Comparison of ENCODE assay signal across 25 cellular contexts in the genomic region with DNA sequence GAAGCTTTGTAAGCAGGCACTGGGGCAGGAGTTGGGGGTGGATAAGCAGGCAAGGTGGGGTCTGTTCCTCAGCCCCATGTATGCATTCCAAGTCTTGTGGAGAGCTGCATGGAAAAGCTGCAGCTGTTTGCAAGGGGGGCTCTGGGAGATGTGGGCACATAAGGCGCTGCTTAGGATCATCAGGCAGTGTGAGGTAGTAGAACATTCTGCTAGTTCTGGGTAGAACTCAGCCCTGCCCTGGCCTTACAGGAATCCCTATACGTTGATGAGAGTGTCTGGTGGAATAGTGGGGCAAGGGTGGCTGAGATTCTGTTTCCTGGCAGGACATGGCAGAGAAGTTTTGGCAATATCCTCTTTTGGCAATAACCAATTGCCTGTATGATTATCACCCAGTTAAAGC.
A peak's percentile ranks its signal among the peaks of the same experiment; 100 is the strongest.
DNase-seq lines count a peak whose midpoint lies in the region; ATAC-seq, FAIRE-seq and TF ChIP-seq lines count a peak whose summit lies in the region.
"Had no signal": no experiment of that assay in that cellular context is flagged by ENCODE, and none has a peak within 500 bp of the region (broad histone marks: within the 10 kb centered on the region; RNA-seq: fewer than 3 reads in every experiment).

No MANE protein-coding gene starts in this region.

- peaks cover 2% of the 10 kb centered on the region for H3K36me3 Mint-ChIP-seq in neural progenitor cell

- H3K4me3 Mint-ChIP-seq in neural progenitor cell: no peak overlapping the region
- H3K4me3 Mint-ChIP-seq: B cell had no signal

- TF ChIP-seq EP300 in HepG2 (IDR thresholded peaks at IDR 0.05; ENCODE audit: low read depth in 2 of 2, low read length in 2 of 2) (no peak), HepG2 (CRISPR knock-in tag; IDR thresholded peaks at IDR 0.05; ENCODE audit: borderline replicate concordance) (no peak)

- H3K4me1 ChIP-seq in adipocyte (ENCODE audit: control insufficient read depth, insufficient read depth, low read length) (peaks cover 23% of the 10 kb centered on the region), HepG2 (ENCODE audit: insufficient read depth, low read length) (peaks cover 30% of the 10 kb centered on the region), neural progenitor cell (peaks cover 20% of the 10 kb centered on the region), subcutaneous abdominal adipose tissue (ENCODE audit: control insufficient read depth in 5 of 5, insufficient read depth in 5 of 5, low read length in 5 of 5) (peaks cover 4 to 19% (median 12%) of the 10 kb centered on the region in 5 donors), thyroid gland (no peaks in the 10 kb centered on the region)
- H3K4me1 ChIP-seq: HAP-1 had no signal

- CTCF ChIA-PET in HepG2 (lab: Yijun Ruan, JAX; ENCODE audit: low intra/inter-chr PET ratio, low total read pairs): no interaction called here

- H3K36me3 ChIP-seq in adipocyte (ENCODE audit: control insufficient read depth, insufficient read depth, low read length, severe bottlenecking): no peaks in the 10 kb centered on the region
- no peaks in the 10 kb centered on the region for H3K36me3 ChIP-seq in HepG2 (replicated peaks in 1 of 2; ENCODE audit: control insufficient read depth in 1 of 2, insufficient read depth in 2 of 2, low read length in 2 of 2)
- H3K36me3 ChIP-seq in neural progenitor cell: no peaks in the 10 kb centered on the region
- no peaks in the 10 kb centered on the region for H3K36me3 ChIP-seq in subcutaneous abdominal adipose tissue (ENCODE audit: control insufficient read depth in 5 of 5, insufficient read depth in 5 of 5, low read length in 5 of 5)
- no peaks in the 10 kb centered on the region for H3K36me3 ChIP-seq in thyroid gland
- H3K36me3 ChIP-seq: HAP-1 had no signal

- TF ChIP-seq CTCF in HepG2 (CRISPR knock-in tag; IDR thresholded peaks at IDR 0.05) (no peak), neural progenitor cell (IDR thresholded peaks at IDR 0.05) (no peak), thyroid gland (IDR thresholded peaks at IDR 0.05) (no peak)

- TF ChIP-seq POLR2A in HepG2 (IDR thresholded peaks at IDR 0.05; ENCODE audit: insufficient read depth in 1 of 2, low read depth in 2 of 2, low read length in 2 of 2) (no peak), thyroid gland (IDR thresholded peaks at IDR 0.05) (no peak)

- H3K9ac ChIP-seq in adipocyte (ENCODE audit: low read length): peak overlapping the region; percentile 51
- no peak overlapping the region for H3K9ac ChIP-seq in HepG2 (ENCODE audit: insufficient read depth, low read depth, low read length)
- no peak overlapping the region for H3K9ac ChIP-seq in neural progenitor cell
- no peak overlapping the region for H3K9ac ChIP-seq in subcutaneous abdominal adipose tissue (ENCODE audit: low read length in 5 of 5)
- H3K9ac ChIP-seq: KMS-11 had no signal

- peaks cover 3% of the 10 kb centered on the region for H3K9me3 Mint-ChIP-seq in neural progenitor cell

- H3K79me2 ChIP-seq in HepG2 (ENCODE audit: insufficient read depth, low read length) (no peaks in the 10 kb centered on the region), neural progenitor cell (ENCODE audit: low read depth) (no peaks in the 10 kb centered on the region)

- no peak for TF ChIP-seq RAD21 in HepG2 (CRISPR knock-in tag; IDR thresholded peaks at IDR 0.05)

- H3K9me3 ChIP-seq in adipocyte (ENCODE audit: control insufficient read depth, low read length): no peaks in the 10 kb centered on the region
- no peaks in the 10 kb centered on the region for H3K9me3 ChIP-seq in HepG2 (ENCODE audit: low read length)
- H3K9me3 ChIP-seq in neural progenitor cell (ENCODE audit: low read depth): no peaks in the 10 kb centered on the region
- H3K9me3 ChIP-seq in subcutaneous abdominal adipose tissue (ENCODE audit: control insufficient read depth in 5 of 5, low read length in 5 of 5): no peaks in the 10 kb centered on the region
- H3K9me3 ChIP-seq in thyroid gland: no peaks in the 10 kb centered on the region
- H3K9me3 ChIP-seq: HAP-1 had no signal

- H3K27me3 Mint-ChIP-seq in neural progenitor cell (ENCODE audit: insufficient read depth, low read depth): peaks cover 2% of the 10 kb centered on the region

- in situ Hi-C loops in HepG2 (cut with HindIII; ENCODE audit: extremely low pct_ligation_motif_present, low pct_unique_long_range_greater_than_20kb): no loop called here

- H3K27me3 ChIP-seq in adipocyte (replicated peaks; ENCODE audit: control insufficient read depth, insufficient read depth, low read length): no peaks in the 10 kb centered on the region
- H3K27me3 ChIP-seq in HepG2 (ENCODE audit: control insufficient read depth in 1 of 2, insufficient read depth in 2 of 2, low read length in 2 of 2): no peaks in the 10 kb centered on the region; a peak in 1 of 5 replicates
- no peaks in the 10 kb centered on the region for H3K27me3 ChIP-seq in neural progenitor cell
- H3K27me3 ChIP-seq in subcutaneous abdominal adipose tissue (ENCODE audit: control insufficient read depth in 5 of 5, insufficient read depth in 4 of 5, low read length in 5 of 5): no peaks in the 10 kb centered on the region
- H3K27me3 ChIP-seq in thyroid gland: no peaks in the 10 kb centered on the region

- intact Hi-C loops in HepG2 (cut with micrococcal nuclease; ENCODE audit: unreplicated experiment): no loop called here
- intact Hi-C loops in thyroid gland (cut with DNase I): no loop called here

- WGBS in HepG2 (ENCODE audit: low lambda C conversion rate): 100% methylated on average over 1 of the region's 2 CpGs
- 78 to 84% methylated on average over 2 of the region's 2 CpGs for WGBS in thyroid gland, 2 donors

- H3K27ac ChIP-seq in HepG2 (ENCODE audit: extremely low read length, insufficient read depth, low read length) (peak overlapping the region; percentile 15), neural progenitor cell (no peak overlapping the region), subcutaneous abdominal adipose tissue (ENCODE audit: low read depth, low read length) (peak overlapping the region; percentile 71), thyroid gland (no peak overlapping the region)
- H3K27ac ChIP-seq: HL-60, KMS-11, RWPE1, SK-N-MC had no signal

- no peak overlapping the region for H2AFZ ChIP-seq in HepG2 (ENCODE audit: low read length)
- H2AFZ ChIP-seq in neural progenitor cell (replicated peaks): peak overlapping the region; percentile 97

- FAIRE-seq in HepG2 (lab: Jason Lieb, UNC): no peak
- FAIRE-seq: A204.1, D721Med had no signal

- H3K4me3 ChIP-seq in adipocyte (ENCODE audit: low read length) (no peak overlapping the region), HepG2 (replicated peaks in 1 of 3; ENCODE audit: insufficient read depth in 1 of 3, low read depth in 2 of 3, low read length in 3 of 3) (no peak overlapping the region), neural progenitor cell (no peak overlapping the region), subcutaneous abdominal adipose tissue (ENCODE audit: low read depth in 1 of 5, low read length in 5 of 5) (no peak overlapping the region), thyroid gland (replicated peaks in 1 of 3) (no peak overlapping the region)
- H3K4me3 ChIP-seq: HAP-1 had no signal

- DNase-seq in adipocyte (ENCODE audit: low read depth) (no peak), HepG2 (ENCODE audit: low spot score) (no peak), neural progenitor cell (ENCODE audit: low spot score) (no peak), thyroid gland (no peak)
- DNase-seq in activated CD8-positive, alpha-beta memory T cell treated with anti-CD3 and anti-CD28 coated beads for 24 hours: no peak
- DNase-seq: EL; GF-D8; MV-4-11; NCI-H1105 treated with DMSO at 0.1 percent for 48 hours; NCI-H2029 treated with DMSO at 0.1 percent for 48 hours; NCI-H345; NCI-H524; NCI-H774; NK-92 treated with Interleukin-12 subunit alpha and Interleukin-12 subunit beta, amount 100 ng/mL, for 24 hours; SHP77 treated with DMSO at 0.1 percent for 48 hours had no signal

- H3K27ac Mint-ChIP-seq in neural progenitor cell: peak overlapping the region; percentile 93
- H3K27ac Mint-ChIP-seq: B cell had no signal

- POLR2A ChIA-PET in HepG2 (lab: Yijun Ruan, JAX): no interaction called here

- no peaks in the 10 kb centered on the region for H4K20me1 ChIP-seq in HepG2 (ENCODE audit: insufficient read depth, low read length)
- no peaks in the 10 kb centered on the region for H4K20me1 ChIP-seq in neural progenitor cell (ENCODE audit: low read depth)

- peaks cover 33% of the 10 kb centered on the region for H3K4me1 Mint-ChIP-seq in neural progenitor cell
- H3K4me1 Mint-ChIP-seq: B cell had no signal

- ATAC-seq in HepG2 (peak; percentile 34), GM21825 (IDR thresholded peaks at IDR 0.05; ENCODE audit: unreplicated experiment) (no peak)

- no TSS peak for BruUV-seq in HepG2 (replicated peaks; lab: Mats Ljungman, UMichigan)

- peaks cover 3% of the 10 kb centered on the region for H3F3A ChIP-seq in neural progenitor cell (ENCODE audit: low read depth)

- H3K4me2 ChIP-seq in HepG2 (ENCODE audit: low read depth, low read length) (peak overlapping the region; percentile 58), neural progenitor cell (peak overlapping the region; percentile 18)
- H3K4me2 ChIP-seq: KMS-11 had no signal

TF ChIP-seq in HepG2, 621 proteins besides CTCF, POLR2A, EP300 and RAD21 (continues in another document):
- TF ChIP-seq, protein P1, sequence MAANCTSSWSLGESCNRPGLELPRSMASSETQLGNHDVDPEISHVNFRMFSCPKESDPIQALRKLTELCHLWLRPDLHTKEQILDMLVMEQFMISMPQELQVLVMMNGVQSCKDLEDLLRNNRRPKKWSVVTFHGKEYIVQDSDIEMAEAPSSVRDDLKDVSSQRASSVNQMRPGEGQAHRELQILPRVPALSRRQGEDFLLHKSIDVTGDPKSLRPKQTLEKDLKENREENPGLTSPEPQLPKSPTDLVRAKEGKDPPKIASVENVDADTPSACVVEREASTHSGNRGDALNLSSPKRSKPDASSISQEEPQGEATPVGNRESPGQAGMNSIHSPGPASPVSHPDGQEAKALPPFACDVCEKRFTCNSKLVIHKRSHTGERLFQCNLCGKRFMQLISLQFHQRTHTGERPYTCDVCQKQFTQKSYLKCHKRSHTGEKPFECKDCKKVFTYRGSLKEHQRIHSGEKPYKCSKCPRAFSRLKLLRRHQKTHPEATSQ (CRISPR knock-in tag; IDR thresholded peaks at IDR 0.05; ENCODE audit: borderline replicate concordance): no peak
- no peak for TF ChIP-seq HNF4A (CRISPR knock-in tag; IDR thresholded peaks at IDR 0.05)
- no peak for TF ChIP-seq GZF1 (CRISPR knock-in tag; IDR thresholded peaks at IDR 0.05)
- TF ChIP-seq, protein P2, sequence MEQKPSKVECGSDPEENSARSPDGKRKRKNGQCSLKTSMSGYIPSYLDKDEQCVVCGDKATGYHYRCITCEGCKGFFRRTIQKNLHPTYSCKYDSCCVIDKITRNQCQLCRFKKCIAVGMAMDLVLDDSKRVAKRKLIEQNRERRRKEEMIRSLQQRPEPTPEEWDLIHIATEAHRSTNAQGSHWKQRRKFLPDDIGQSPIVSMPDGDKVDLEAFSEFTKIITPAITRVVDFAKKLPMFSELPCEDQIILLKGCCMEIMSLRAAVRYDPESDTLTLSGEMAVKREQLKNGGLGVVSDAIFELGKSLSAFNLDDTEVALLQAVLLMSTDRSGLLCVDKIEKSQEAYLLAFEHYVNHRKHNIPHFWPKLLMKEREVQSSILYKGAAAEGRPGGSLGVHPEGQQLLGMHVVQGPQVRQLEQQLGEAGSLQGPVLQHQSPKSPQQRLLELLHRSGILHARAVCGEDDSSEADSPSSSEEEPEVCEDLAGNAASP (CRISPR knock-in tag; IDR thresholded peaks at IDR 0.05; ENCODE audit: borderline replicate concordance): no peak
- TF ChIP-seq ZNF484 (CRISPR knock-in tag; IDR thresholded peaks at IDR 0.05; ENCODE audit: borderline replicate concordance, low read depth): no peak

Comparison
In these comparisons a context has a peak if more than half of its experiments do, and no peak if none do; other contexts are left out.
1. H3K27ac ChIP-seq: peak in HepG2 (single experiment) and subcutaneous abdominal adipose tissue (single experiment); none in neural progenitor cell (single experiment) and thyroid gland (0 of 3).